In genomic region chr13:73230714-73231113, GRCh38 we compare ENCODE assay signal across 1 cellular context.
TF ChIP-seq lines count a peak whose summit lies in the region.

No MANE protein-coding gene starts in this region.

TF ChIP-seq in HepG2, 621 proteins besides CTCF, POLR2A, EP300 and RAD21 (continued from another document):
- TF ChIP-seq ZNF280D (CRISPR knock-in tag; IDR thresholded peaks at IDR 0.05) (no peak), CCAR2 (optimal IDR thresholded peaks at IDR 0.05; ENCODE audit: low read depth, low read length) (no peak), ZNF549 (CRISPR knock-in tag; IDR thresholded peaks at IDR 0.05) (no peak), ZNF572 (CRISPR knock-in tag; IDR thresholded peaks at IDR 0.05) (no peak), ZNF354B (CRISPR knock-in tag; IDR thresholded peaks at IDR 0.05) (no peak), DMAP1 (CRISPR knock-in tag; IDR thresholded peaks at IDR 0.05) (no peak), IRF2 (CRISPR knock-in tag; IDR thresholded peaks at IDR 0.05) (no peak), ZNF567 (CRISPR knock-in tag; IDR thresholded peaks at IDR 0.05; ENCODE audit: borderline replicate concordance) (no peak), ZNF136 (CRISPR knock-in tag; IDR thresholded peaks at IDR 0.05; ENCODE audit: low read depth) (no peak), IRF9 (CRISPR knock-in tag; IDR thresholded peaks at IDR 0.05; ENCODE audit: borderline replicate concordance) (no peak)
TF ChIP-seq in HepG2: peak in this region for 0.
